Comparison of ENCODE assay signal across 1 cellular context in genomic region chr12:6070472-6071257, GRCh38.
TF ChIP-seq lines count a peak whose summit lies in the region.

No MANE protein-coding gene starts in this region.

TF ChIP-seq in HepG2, 621 proteins besides CTCF, POLR2A, EP300 and RAD21 (continued from another document and continues in another):
- TF ChIP-seq ZHX1 (CRISPR knock-in tag; IDR thresholded peaks at IDR 0.05; ENCODE audit: low read depth) (no peak), NR2F2 (IDR thresholded peaks at IDR 0.05; ENCODE audit: borderline replicate concordance, low read depth) (0 out of 2 replicates have a peak, but pooled peaks have one; percentile 42), ARID4A (CRISPR knock-in tag; IDR thresholded peaks at IDR 0.05; ENCODE audit: borderline replicate concordance) (no peak), GMEB1 (CRISPR knock-in tag; IDR thresholded peaks at IDR 0.05; ENCODE audit: borderline replicate concordance) (no peak), TCF7L2 (IDR thresholded peaks at IDR 0.05; ENCODE audit: low read depth, low read length) (no peak), ZNF296 (CRISPR knock-in tag; conservative IDR thresholded peaks at IDR 0.05) (no peak), SP140L (CRISPR knock-in tag; IDR thresholded peaks at IDR 0.05; ENCODE audit: borderline replicate concordance) (no peak), ZFP1 (CRISPR knock-in tag; IDR thresholded peaks at IDR 0.05) (peak; percentile 97), SP4 (CRISPR knock-in tag; IDR thresholded peaks at IDR 0.05) (no peak), TFAP4 (IDR thresholded peaks at IDR 0.05; ENCODE audit: borderline replicate concordance, low read depth) (peak; percentile 26; the same call in 1 of the 2 replicates), LCORL (IDR thresholded peaks at IDR 0.05) (no peak), LCORL (CRISPR knock-in tag; IDR thresholded peaks at IDR 0.05) (peak; percentile 63), ARNTL (CRISPR knock-in tag; IDR thresholded peaks at IDR 0.05) (peak; percentile 84), AHR (CRISPR knock-in tag; IDR thresholded peaks at IDR 0.05) (no peak), MIER3 (CRISPR knock-in tag; IDR thresholded peaks at IDR 0.05; ENCODE audit: borderline replicate concordance) (0 out of 2 replicates have a peak, but pooled peaks have one; percentile 49), ZSCAN9 (CRISPR knock-in tag; IDR thresholded peaks at IDR 0.05; ENCODE audit: borderline replicate concordance) (no peak), SAP130 (CRISPR knock-in tag; IDR thresholded peaks at IDR 0.05; ENCODE audit: low read depth) (0 out of 2 replicates have a peak, but pooled peaks have one; percentile 42), MTERF4 (CRISPR knock-in tag; IDR thresholded peaks at IDR 0.05) (no peak), ZUFSP (CRISPR knock-in tag; IDR thresholded peaks at IDR 0.05; ENCODE audit: borderline replicate concordance) (no peak), FOXK1 (CRISPR knock-in tag; IDR thresholded peaks at IDR 0.05; ENCODE audit: borderline replicate concordance, low read depth) (peak; percentile 68; the same call in 1 of the 2 replicates), KDM6A (CRISPR knock-in tag; IDR thresholded peaks at IDR 0.05; ENCODE audit: low read depth) (peak; percentile 40; the same call in 1 of the 2 replicates), ZNF710 (CRISPR knock-in tag; IDR thresholded peaks at IDR 0.05; ENCODE audit: borderline replicate concordance) (0 out of 2 replicates have a peak, but pooled peaks have one; percentile 31), KDM5B (CRISPR knock-in tag; IDR thresholded peaks at IDR 0.05; ENCODE audit: borderline replicate concordance) (no peak), RFX3 (CRISPR knock-in tag; IDR thresholded peaks at IDR 0.05) (no peak), ZNF337 (CRISPR knock-in tag; IDR thresholded peaks at IDR 0.05; ENCODE audit: borderline replicate concordance, low read depth) (no peak), EZH2 (conservative IDR thresholded peaks at IDR 0.05; ENCODE audit: low read depth, low read length) (no peak), TCF7 (IDR thresholded peaks at IDR 0.05; ENCODE audit: low read depth) (no peak), ZBTB8A (CRISPR knock-in tag; IDR thresholded peaks at IDR 0.05; ENCODE audit: borderline replicate concordance, low read depth) (no peak), MIER2 (CRISPR knock-in tag; IDR thresholded peaks at IDR 0.05) (no peak), ZNF431 (CRISPR knock-in tag; IDR thresholded peaks at IDR 0.05; ENCODE audit: borderline replicate concordance, low read depth) (no peak), BCL6 (CRISPR knock-in tag; IDR thresholded peaks at IDR 0.05) (peak; percentile 51; the same call in 1 of the 2 replicates), NR2F6 (IDR thresholded peaks at IDR 0.05) (peak; percentile 70), NR2F6 (CRISPR knock-in tag; IDR thresholded peaks at IDR 0.05) (peak; percentile 84), MEF2D (CRISPR knock-in tag; IDR thresholded peaks at IDR 0.05) (0 out of 2 replicates have a peak, but pooled peaks have one; percentile 56), THRA (CRISPR knock-in tag; IDR thresholded peaks at IDR 0.05; ENCODE audit: borderline replicate concordance) (peak; percentile 10; the same call in 1 of the 2 replicates), HHEX (CRISPR knock-in tag; IDR thresholded peaks at IDR 0.05) (0 out of 2 replicates have a peak, but pooled peaks have one; percentile 59), SNAPC5 (CRISPR knock-in tag; IDR thresholded peaks at IDR 0.05; ENCODE audit: borderline replicate concordance) (no peak), HIC2 (CRISPR knock-in tag; IDR thresholded peaks at IDR 0.05; ENCODE audit: low read depth) (peak; percentile 36; the same call in 1 of the 2 replicates), ZNF644 (CRISPR knock-in tag; IDR thresholded peaks at IDR 0.05; ENCODE audit: low read depth) (no peak), HNRNPL (IDR thresholded peaks at IDR 0.05; ENCODE audit: low read depth, low read length) (no peak)
